ENCODE assay signal across 23 cellular contexts in the genomic region with DNA sequence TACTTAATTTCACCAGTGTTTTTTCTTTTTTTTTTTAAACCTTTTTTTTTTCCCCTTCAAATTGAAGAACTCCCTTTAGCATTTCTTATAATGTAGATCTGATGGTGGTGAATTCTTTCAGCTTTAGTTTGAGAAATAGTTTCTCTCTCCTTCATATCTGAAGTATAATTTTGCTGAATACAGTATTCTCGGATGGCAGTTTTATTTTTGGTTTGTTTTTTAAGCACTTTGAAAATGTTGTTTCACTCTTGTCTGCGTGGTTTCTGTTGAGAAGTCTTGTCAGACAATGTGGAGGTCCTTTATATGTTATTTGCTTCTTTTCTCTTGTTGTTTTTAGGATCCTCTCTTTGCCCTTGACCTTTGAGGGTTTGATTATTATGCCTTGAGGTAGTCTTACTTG.
"Had no signal": no experiment of that assay in that cellular context is flagged by ENCODE, and none has a peak within 500 bp of the region (broad histone marks: within the 10 kb centered on the region; RNA-seq: fewer than 3 reads in every experiment).

No MANE protein-coding gene starts in this region.

- H3K36me3 ChIP-seq: WERI-Rb-1 had no signal

- H3K4me3 ChIP-seq: MG63, SJCRH30 had no signal

- H3K4me2 ChIP-seq: SK-N-SH had no signal

- DNase-seq: activated CD4-positive, alpha-beta memory T cell treated with anti-CD3 and anti-CD28 coated beads, Interleukin-2, amount 10 ng/mL, durations not matched to agents 7 days and 5 days; activated CD4-positive, alpha-beta T cell treated with anti-CD3 and anti-CD28 coated beads for 36 hours; activated CD4-positive, alpha-beta T cell treated with anti-CD3 and anti-CD28 coated beads, Interleukin-2, amount 50 U/mL, for 1 hour; activated gamma-delta T cell; activated naive CD4-positive, alpha-beta T cell treated with anti-CD3 and anti-CD28 coated beads for 36 hours; activated T-cell treated with anti-CD3 and anti-CD28 coated beads for 4 hours; activated T-cell treated with anti-CD3 and anti-CD28 coated beads, Interleukin-2, amount 50 U/mL, for 48 hours; cerebellar nuclear complex; MG63; NCI-H146; NCI-H187 treated with DMSO at 0.1 percent for 48 hours; NCI-H2081 treated with DMSO at 0.1 percent for 48 hours; NCI-H446; NCI-H524; RPMI8226; SK-N-SH; T-helper 1 cell; WERI-Rb-1 had no signal

- H3K27ac ChIP-seq: SJCRH30, WERI-Rb-1 had no signal

- ATAC-seq: activated CD4-positive, alpha-beta T cell treated with anti-CD3 and anti-CD28 coated beads for 36 hours; activated T-helper 17 cell treated with anti-CD3 and anti-CD28 coated beads, Interleukin-2, amount 50 U/mL, for 72 hours; Panc1; Right ventricle myocardium inferior had no signal

- H3K9ac ChIP-seq: SK-N-SH had no signal

- H3K27me3 ChIP-seq: MG63, SJCRH30 had no signal

- FAIRE-seq: colon had no signal

- H3K4me1 ChIP-seq: SJCRH30 had no signal
